11 cellular contexts compared by ENCODE assay signal in genomic region chr11:105033344-105033743, GRCh38. TPM values are rescaled to one million over a fixed set of nuclear protein-coding genes. Genes with fewer than 3 reads are reported as not detected.
DNase-seq lines count a peak whose midpoint lies in the region; ATAC-seq lines count a peak whose summit lies in the region.
"Had no signal": no experiment of that assay in that cellular context is flagged by ENCODE, and none has a peak within 500 bp of the region (broad histone marks: within the 10 kb centered on the region; RNA-seq: fewer than 3 reads in every experiment).

No MANE protein-coding gene starts in this region.

- ATAC-seq in right cardiac atrium = peak in 1 of 2 donors; percentile 30
- no peak for ATAC-seq in HG03439 (IDR thresholded peaks at IDR 0.05; ENCODE audit: unreplicated experiment)
- ATAC-seq: PC-3 had no signal

- POLR2A ChIA-PET in activated CD4-positive, alpha-beta memory T cell treated with anti-CD3 and anti-CD28 coated beads, Interleukin-2, amount 10 ng/mL, durations not matched to agents 7 days and 5 days (lab: Charles Lee) = interaction anchor here (0.7 to 1.0 kb wide), 5 partner anchors 10 to 99 kb away, joined by 3 to 7 read pairs (median 3); partner anchors contain the start of gene CASP5

- peak overlapping the region; percentile 93 for H3K4me3 Mint-ChIP-seq in T-helper 2 cell treated with Interferon-gamma antibody and Interleukin-4, amounts not matched to agents 5 μg/mL and 100 μg/mL, for 36 hours
- H3K4me3 Mint-ChIP-seq in activated CD4-positive, alpha-beta memory T cell treated with anti-CD3 and anti-CD28 coated beads, Interleukin-2, amount 10 ng/mL, durations not matched to agents 7 days and 5 days = peak overlapping the region; percentile 90

- H3K9me3 Mint-ChIP-seq in T-helper 2 cell treated with Interferon-gamma antibody and Interleukin-4, amounts not matched to agents 5 μg/mL and 100 μg/mL, for 36 hours = no peaks in the 10 kb centered on the region
- H3K9me3 Mint-ChIP-seq in activated CD4-positive, alpha-beta memory T cell treated with anti-CD3 and anti-CD28 coated beads, Interleukin-2, amount 10 ng/mL, durations not matched to agents 7 days and 5 days = peaks cover 2% of the 10 kb centered on the region

- H3K9me2 ChIP-seq in Karpas-422 (replicated peaks; ENCODE audit: insufficient read depth, low read length) = no peaks in the 10 kb centered on the region

- H3K4me3 ChIP-seq in right cardiac atrium (ENCODE audit: low read length) (peak overlapping the region; percentile 87), Karpas-422 (ENCODE audit: low read length) (no peak overlapping the region)

- 73% methylated on average over 3 of the region's 3 CpGs for WGBS in right cardiac atrium

- CTCF ChIA-PET in activated CD4-positive, alpha-beta memory T cell treated with anti-CD3 and anti-CD28 coated beads, Interleukin-2, amount 10 ng/mL, durations not matched to agents 7 days and 5 days (lab: Charles Lee) = interaction anchor here (0.7 to 1.1 kb wide), 2 partner anchors 10 to 502 kb away, joined by 3 to 5 read pairs; no protein-coding TSS in a partner anchor

- H3K4me1 Mint-ChIP-seq in T-helper 2 cell treated with Interferon-gamma antibody and Interleukin-4, amounts not matched to agents 5 μg/mL and 100 μg/mL, for 36 hours (ENCODE audit: low read depth) = peaks cover 30% of the 10 kb centered on the region
- H3K4me1 Mint-ChIP-seq in activated CD4-positive, alpha-beta memory T cell treated with anti-CD3 and anti-CD28 coated beads, Interleukin-2, amount 10 ng/mL, durations not matched to agents 7 days and 5 days = peaks cover 46% of the 10 kb centered on the region

- H2AFZ ChIP-seq in Karpas-422 (ENCODE audit: low read length) = no peak overlapping the region
- H2AFZ ChIP-seq: parathyroid adenoma had no signal

- H3K4me2 ChIP-seq in Karpas-422 (ENCODE audit: low read depth, low read length, poor library complexity, severe bottlenecking) = no peak overlapping the region

- peaks cover 55% of the 10 kb centered on the region for H3K36me3 Mint-ChIP-seq in T-helper 2 cell treated with Interferon-gamma antibody and Interleukin-4, amounts not matched to agents 5 μg/mL and 100 μg/mL, for 36 hours (ENCODE audit: low read depth)
- H3K36me3 Mint-ChIP-seq in activated CD4-positive, alpha-beta memory T cell treated with anti-CD3 and anti-CD28 coated beads, Interleukin-2, amount 10 ng/mL, durations not matched to agents 7 days and 5 days (ENCODE audit: low read depth) = peaks cover 79% of the 10 kb centered on the region

- H3K9ac ChIP-seq in Karpas-422 (ENCODE audit: low read length) = no peak overlapping the region
- H3K9ac ChIP-seq: parathyroid adenoma had no signal

- no peaks in the 10 kb centered on the region for H3K36me3 ChIP-seq in Karpas-422 (ENCODE audit: insufficient read depth, low read length)

- H4K20me1 ChIP-seq in Karpas-422 (ENCODE audit: insufficient read depth, low read depth, low read length) = no peaks in the 10 kb centered on the region

- DNase-seq in T-helper 2 cell treated with Interferon-gamma antibody and Interleukin-4, amounts not matched to agents 5 μg/mL and 100 μg/mL, for 36 hours (ENCODE audit: low spot score) = no peak
- DNase-seq in T-helper 2 cell (no peak), right cardiac atrium (no peak), NCI-H1694 treated with DMSO at 0.1 percent for 48 hours (lab: John Stamatoyannopoulos, UW) (no peak), Karpas-422 (no peak)
- DNase-seq in activated CD4-positive, alpha-beta memory T cell treated with anti-CD3 and anti-CD28 coated beads, Interleukin-2, amount 10 ng/mL, durations not matched to agents 7 days and 5 days = no peak
- peak; percentile 24 for DNase-seq in stimulated activated CD8-positive, alpha-beta memory T cell treated with anti-CD3 and anti-CD28 coated beads, Interleukin-4, amount 100 ng/mL, for 48 hours
- DNase-seq: 8988T, PC-3 had no signal

- H3K4me1 ChIP-seq in right cardiac atrium (ENCODE audit: control insufficient read depth, insufficient read depth, low read length) = peaks cover 3% of the 10 kb centered on the region
- peaks cover 2% of the 10 kb centered on the region; the same call in 1 of the 2 replicates for H3K4me1 ChIP-seq in Karpas-422 (ENCODE audit: low read length)
- H3K4me1 ChIP-seq: parathyroid adenoma had no signal

- H3K9me3 ChIP-seq in right cardiac atrium (ENCODE audit: control insufficient read depth, low read length) = no peaks in the 10 kb centered on the region
- H3K9me3 ChIP-seq in Karpas-422 (ENCODE audit: low read length) = no peaks in the 10 kb centered on the region

- no peaks in the 10 kb centered on the region for H3K27me3 ChIP-seq in right cardiac atrium (ENCODE audit: control insufficient read depth, insufficient read depth)
- H3K27me3 ChIP-seq in Karpas-422 (ENCODE audit: low read length) = 0 out of 2 replicates have a peak, but pooled peaks cover 3% of the 10 kb centered on the region

- H3K27ac Mint-ChIP-seq in T-helper 2 cell treated with Interferon-gamma antibody and Interleukin-4, amounts not matched to agents 5 μg/mL and 100 μg/mL, for 36 hours = no peak overlapping the region
- peak overlapping the region; percentile 87 for H3K27ac Mint-ChIP-seq in activated CD4-positive, alpha-beta memory T cell treated with anti-CD3 and anti-CD28 coated beads, Interleukin-2, amount 10 ng/mL, durations not matched to agents 7 days and 5 days

- H3K27me3 Mint-ChIP-seq in T-helper 2 cell treated with Interferon-gamma antibody and Interleukin-4, amounts not matched to agents 5 μg/mL and 100 μg/mL, for 36 hours (ENCODE audit: low read depth) = no peaks in the 10 kb centered on the region
- H3K27me3 Mint-ChIP-seq in activated CD4-positive, alpha-beta memory T cell treated with anti-CD3 and anti-CD28 coated beads, Interleukin-2, amount 10 ng/mL, durations not matched to agents 7 days and 5 days = no peaks in the 10 kb centered on the region

- no peaks in the 10 kb centered on the region for H3K79me2 ChIP-seq in Karpas-422 (ENCODE audit: low read length)
- H3K79me2 ChIP-seq: parathyroid adenoma had no signal

- H3K27ac ChIP-seq in right cardiac atrium (ENCODE audit: low read length) (no peak overlapping the region), Karpas-422 (ENCODE audit: low read length) (no peak overlapping the region)
- H3K27ac ChIP-seq: parathyroid adenoma had no signal

- intact Hi-C loops in right cardiac atrium (cut with DNase I) = no loop called here

RNA-seq across cellular contexts. Expression of gene CASP1, which starts 1.6 kb away (rescaled TPM):
- total RNA-seq in activated CD4-positive, alpha-beta memory T cell treated with anti-CD3 and anti-CD28 coated beads, Interleukin-2, amount 10 ng/mL, durations not matched to agents 7 days and 5 days = 100 to 1,000 TPM; 130 to 132 TPM
- total RNA-seq in right cardiac atrium = 10 to 100 TPM in 2 of 4 donors, 1 to 10 TPM in 2; 8.7 to 16.0 (median 12.4) TPM
- 6.6 TPM for polyA plus RNA-seq in right cardiac atrium
- 3.9 and 8.0 TPM in 2 replicates for total RNA-seq in Karpas-422 (2014; rRNA removed; shearing (Covaris generic); ENCODE audit: low replicate concordance)

RNA-seq across cellular contexts. Expression of gene CASP5, which starts 10.4 kb away (rescaled TPM):
- total RNA-seq in activated CD4-positive, alpha-beta memory T cell treated with anti-CD3 and anti-CD28 coated beads, Interleukin-2, amount 10 ng/mL, durations not matched to agents 7 days and 5 days = under 1 TPM in 1 of 2 experiments, not detected in 1; 0.30 TPM
- under 1 TPM in 1 of 4 donors, not detected in 3; 0.23 TPM for total RNA-seq in right cardiac atrium
- polyA plus RNA-seq in right cardiac atrium = not detected
- not detected in 2 replicates for total RNA-seq in Karpas-422 (2014; rRNA removed; shearing (Covaris generic); ENCODE audit: low replicate concordance)
- total RNA-seq: PC-3 had no signal

RNA-seq across cellular contexts. Expression of gene CARD16, which starts 11.8 kb away (rescaled TPM):
- 100 to 1,000 TPM in 1 of 2 experiments, 10 to 100 TPM in 1; 98.1 to 101 TPM for total RNA-seq in activated CD4-positive, alpha-beta memory T cell treated with anti-CD3 and anti-CD28 coated beads, Interleukin-2, amount 10 ng/mL, durations not matched to agents 7 days and 5 days
- 10 to 100 TPM in 2 of 4 donors, 1 to 10 TPM in 2; 5.1 to 12.2 (median 9.7) TPM for total RNA-seq in right cardiac atrium
- 16.3 TPM for polyA plus RNA-seq in right cardiac atrium
- total RNA-seq in Karpas-422 (2014; rRNA removed; shearing (Covaris generic); ENCODE audit: low replicate concordance) = 16.4 and 18.0 TPM in 2 replicates
- total RNA-seq: PC-3 had no signal

Comparison
In these comparisons a context has a peak if more than half of its experiments do, and no peak if none do; other contexts are left out.
1. RNA of gene CASP1, which starts 1.6 kb away (total RNA-seq): 130 to 132 TPM in activated CD4-positive, alpha-beta memory T cell treated with anti-CD3 and anti-CD28 coated beads, Interleukin-2, amount 10 ng/mL, durations not matched to agents 7 days and 5 days; 8.7 to 16.0 TPM in right cardiac atrium and 3.9 to 8.0 TPM in Karpas-422; every median in the first group is over 4 times any median in the second.